In genomic region chr3:194305356-194306108, GRCh38 we compare ENCODE assay signal across 13 cellular contexts. TPM values are rescaled to one million over a fixed set of nuclear protein-coding genes. Genes with fewer than 3 reads are reported as not detected.
DNase-seq lines count a peak whose midpoint lies in the region; ATAC-seq and TF ChIP-seq lines count a peak whose summit lies in the region.
"Had no signal": no experiment of that assay in that cellular context is flagged by ENCODE, and none has a peak within 500 bp of the region (broad histone marks: within the 10 kb centered on the region; RNA-seq: fewer than 3 reads in every experiment).

No MANE protein-coding gene starts in this region.

- no peaks in the 10 kb centered on the region for H4K20me1 ChIP-seq in KMS-11 (ENCODE audit: insufficient read depth)

- no peak for DNase-seq in activated naive CD8-positive, alpha-beta T cell treated with anti-CD3 and anti-CD28 coated beads, Interleukin-2, amount 10 ng/mL, durations not matched to agents 7 days and 5 days
- no peak for DNase-seq in activated naive CD8-positive, alpha-beta T cell treated with anti-CD3 and anti-CD28 coated beads, Interleukin-2, amount 50 U/mL, for 24 hours
- DNase-seq in central memory CD8-positive, alpha-beta T cell (ENCODE audit: low spot score in 2 of 2), result no peak
- DNase-seq in effector CD8-positive, alpha-beta T cell (lab: John Stamatoyannopoulos, UW), result no peak
- no peak for DNase-seq in SK-N-DZ (ENCODE audit: low spot score)
- DNase-seq: erythroblast had no signal

- peaks cover 3% of the 10 kb centered on the region for H3K9me3 Mint-ChIP-seq in activated naive CD8-positive, alpha-beta T cell treated with anti-CD3 and anti-CD28 coated beads, Interleukin-2, amount 10 ng/mL, durations not matched to agents 7 days and 5 days
- H3K9me3 Mint-ChIP-seq in activated naive CD8-positive, alpha-beta T cell treated with anti-CD3 and anti-CD28 coated beads, Interleukin-2, amount 50 U/mL, for 24 hours, result no peaks in the 10 kb centered on the region
- no peaks in the 10 kb centered on the region for H3K9me3 Mint-ChIP-seq in central memory CD8-positive, alpha-beta T cell
- H3K9me3 Mint-ChIP-seq in stimulated activated memory B cell treated with anti-CD40 and anti-IgM and Interleukin-4, amounts not matched to agents 10 μg/mL and 1 μg/mL and 100 μg/mL, for 72 hours, result no peaks in the 10 kb centered on the region

- H3K79me2 ChIP-seq in KMS-11 (ENCODE audit: insufficient read depth, low read depth), result no peaks in the 10 kb centered on the region

- H3K27ac Mint-ChIP-seq in activated naive CD8-positive, alpha-beta T cell treated with anti-CD3 and anti-CD28 coated beads, Interleukin-2, amount 10 ng/mL, durations not matched to agents 7 days and 5 days, result peak overlapping the region; percentile 73
- no peak overlapping the region for H3K27ac Mint-ChIP-seq in activated naive CD8-positive, alpha-beta T cell treated with anti-CD3 and anti-CD28 coated beads, Interleukin-2, amount 50 U/mL, for 24 hours
- H3K27ac Mint-ChIP-seq in central memory CD8-positive, alpha-beta T cell (ENCODE audit: low read depth), result no peak overlapping the region
- peak overlapping the region; percentile 48 for H3K27ac Mint-ChIP-seq in stimulated activated memory B cell treated with anti-CD40 and anti-IgM and Interleukin-4, amounts not matched to agents 10 μg/mL and 1 μg/mL and 100 μg/mL, for 72 hours

- peak overlapping the region; percentile 53; the same call in 1 of the 2 replicates for H3K9ac ChIP-seq in KMS-11

- peak overlapping the region; percentile 91 for H3K27ac ChIP-seq in KMS-11
- H3K27ac ChIP-seq: heart left ventricle, SJSA1 had no signal

- POLR2A ChIA-PET in activated naive CD8-positive, alpha-beta T cell treated with anti-CD3 and anti-CD28 coated beads, Interleukin-2, amount 10 ng/mL, durations not matched to agents 7 days and 5 days (lab: Charles Lee), result no interaction called here

- H3K36me3 ChIP-seq in KMS-11 (ENCODE audit: insufficient read depth), result no peaks in the 10 kb centered on the region
- H3K36me3 ChIP-seq: heart left ventricle, SJSA1 had no signal

- H3K36me3 Mint-ChIP-seq in activated naive CD8-positive, alpha-beta T cell treated with anti-CD3 and anti-CD28 coated beads, Interleukin-2, amount 10 ng/mL, durations not matched to agents 7 days and 5 days, result peaks cover 7% of the 10 kb centered on the region
- no peaks in the 10 kb centered on the region for H3K36me3 Mint-ChIP-seq in activated naive CD8-positive, alpha-beta T cell treated with anti-CD3 and anti-CD28 coated beads, Interleukin-2, amount 50 U/mL, for 24 hours (ENCODE audit: low read depth)
- peaks cover 2% of the 10 kb centered on the region for H3K36me3 Mint-ChIP-seq in central memory CD8-positive, alpha-beta T cell (ENCODE audit: insufficient read depth)
- no peaks in the 10 kb centered on the region for H3K36me3 Mint-ChIP-seq in stimulated activated memory B cell treated with anti-CD40 and anti-IgM and Interleukin-4, amounts not matched to agents 10 μg/mL and 1 μg/mL and 100 μg/mL, for 72 hours

- no peak for ATAC-seq in activated naive CD8-positive, alpha-beta T cell treated with anti-CD3 and anti-CD28 coated beads, Interleukin-2, amount 10 ng/mL, durations not matched to agents 7 days and 5 days (ENCODE audit: low read depth)
- ATAC-seq in activated naive CD8-positive, alpha-beta T cell treated with anti-CD3 and anti-CD28 coated beads, Interleukin-2, amount 50 U/mL, for 24 hours, result no peak
- ATAC-seq in central memory CD8-positive, alpha-beta T cell (replicated peaks; ENCODE audit: extremely low read depth, poor library complexity, severe bottlenecking), result no peak
- no peak for ATAC-seq in stimulated activated memory B cell treated with anti-CD40 and anti-IgM and Interleukin-4, amounts not matched to agents 10 μg/mL and 1 μg/mL and 100 μg/mL, for 72 hours
- no peak for ATAC-seq in GM19324 (IDR thresholded peaks at IDR 0.05; ENCODE audit: low FRiP score, unreplicated experiment)

- peaks cover 43% of the 10 kb centered on the region for H3K4me1 Mint-ChIP-seq in activated naive CD8-positive, alpha-beta T cell treated with anti-CD3 and anti-CD28 coated beads, Interleukin-2, amount 10 ng/mL, durations not matched to agents 7 days and 5 days
- H3K4me1 Mint-ChIP-seq in activated naive CD8-positive, alpha-beta T cell treated with anti-CD3 and anti-CD28 coated beads, Interleukin-2, amount 50 U/mL, for 24 hours, result peaks cover 38% of the 10 kb centered on the region
- peaks cover 26% of the 10 kb centered on the region for H3K4me1 Mint-ChIP-seq in central memory CD8-positive, alpha-beta T cell
- H3K4me1 Mint-ChIP-seq in stimulated activated memory B cell treated with anti-CD40 and anti-IgM and Interleukin-4, amounts not matched to agents 10 μg/mL and 1 μg/mL and 100 μg/mL, for 72 hours, result peaks cover 44% of the 10 kb centered on the region

- TF ChIP-seq CTCF in KMS-11 (conservative IDR thresholded peaks at IDR 0.05; ENCODE audit: low read depth, low read length), result no peak

- H3K4me1 ChIP-seq in KMS-11 (ENCODE audit: low read depth, poor library complexity, severe bottlenecking), result peaks cover 56% of the 10 kb centered on the region
- H3K4me1 ChIP-seq: SJSA1 had no signal

- H3K27me3 Mint-ChIP-seq in activated naive CD8-positive, alpha-beta T cell treated with anti-CD3 and anti-CD28 coated beads, Interleukin-2, amount 10 ng/mL, durations not matched to agents 7 days and 5 days, result peaks cover 18% of the 10 kb centered on the region
- peaks cover 5% of the 10 kb centered on the region for H3K27me3 Mint-ChIP-seq in activated naive CD8-positive, alpha-beta T cell treated with anti-CD3 and anti-CD28 coated beads, Interleukin-2, amount 50 U/mL, for 24 hours
- H3K27me3 Mint-ChIP-seq in central memory CD8-positive, alpha-beta T cell, result no peaks in the 10 kb centered on the region
- peaks cover 2% of the 10 kb centered on the region for H3K27me3 Mint-ChIP-seq in stimulated activated memory B cell treated with anti-CD40 and anti-IgM and Interleukin-4, amounts not matched to agents 10 μg/mL and 1 μg/mL and 100 μg/mL, for 72 hours

- peak overlapping the region; percentile 98 for H3K4me2 ChIP-seq in KMS-11

- H2AFZ ChIP-seq in KMS-11 (ENCODE audit: low read depth), result peak overlapping the region; percentile 39; the same call in 1 of the 2 replicates

- no peaks in the 10 kb centered on the region for H3K27me3 ChIP-seq in KMS-11 (ENCODE audit: insufficient read depth, low read depth)
- H3K27me3 ChIP-seq: SJSA1 had no signal

- H3K4me3 Mint-ChIP-seq in activated naive CD8-positive, alpha-beta T cell treated with anti-CD3 and anti-CD28 coated beads, Interleukin-2, amount 10 ng/mL, durations not matched to agents 7 days and 5 days, result peak overlapping the region; percentile 20
- H3K4me3 Mint-ChIP-seq in activated naive CD8-positive, alpha-beta T cell treated with anti-CD3 and anti-CD28 coated beads, Interleukin-2, amount 50 U/mL, for 24 hours, result no peak overlapping the region
- H3K4me3 Mint-ChIP-seq in central memory CD8-positive, alpha-beta T cell, result peak overlapping the region; percentile 40
- H3K4me3 Mint-ChIP-seq in stimulated activated memory B cell treated with anti-CD40 and anti-IgM and Interleukin-4, amounts not matched to agents 10 μg/mL and 1 μg/mL and 100 μg/mL, for 72 hours, result no peak overlapping the region

- peak overlapping the region; percentile 31 for H3K4me3 ChIP-seq in KMS-11 (IDR thresholded peaks at IDR 0.05; ENCODE audit: insufficient read depth, low read depth, low read length)
- H3K4me3 ChIP-seq: heart left ventricle, SJSA1 had no signal

RNA-seq across cellular contexts. Expression of gene CPN2, which starts 45.6 kb away (rescaled TPM):
- total RNA-seq in activated naive CD8-positive, alpha-beta T cell treated with anti-CD3 and anti-CD28 coated beads, Interleukin-2, amount 10 ng/mL, durations not matched to agents 7 days and 5 days, result not detected
- not detected in 2 replicates for polyA plus RNA-seq in SK-N-DZ (2014; cell fraction: cytosol; rRNA removed)
- polyA plus RNA-seq in SK-N-DZ (2014; cell fraction: nucleus; rRNA removed), result not detected in 2 replicates
- total RNA-seq: Daoy, HT1080, SJSA1 had no signal

Comparison
In these comparisons a context has a peak if more than half of its experiments do, and no peak if none do; other contexts are left out.
1. H3K27ac Mint-ChIP-seq: peak in activated naive CD8-positive, alpha-beta T cell treated with anti-CD3 and anti-CD28 coated beads, Interleukin-2, amount 10 ng/mL, durations not matched to agents 7 days and 5 days (single experiment) and stimulated activated memory B cell treated with anti-CD40 and anti-IgM and Interleukin-4, amounts not matched to agents 10 μg/mL and 1 μg/mL and 100 μg/mL, for 72 hours (single experiment); none in activated naive CD8-positive, alpha-beta T cell treated with anti-CD3 and anti-CD28 coated beads, Interleukin-2, amount 50 U/mL, for 24 hours (single experiment) and central memory CD8-positive, alpha-beta T cell (single experiment).
2. H3K4me3 Mint-ChIP-seq: peak in activated naive CD8-positive, alpha-beta T cell treated with anti-CD3 and anti-CD28 coated beads, Interleukin-2, amount 10 ng/mL, durations not matched to agents 7 days and 5 days (single experiment) and central memory CD8-positive, alpha-beta T cell (single experiment); none in activated naive CD8-positive, alpha-beta T cell treated with anti-CD3 and anti-CD28 coated beads, Interleukin-2, amount 50 U/mL, for 24 hours (single experiment) and stimulated activated memory B cell treated with anti-CD40 and anti-IgM and Interleukin-4, amounts not matched to agents 10 μg/mL and 1 μg/mL and 100 μg/mL, for 72 hours (single experiment).